27 cellular contexts compared by ENCODE assay signal in the genomic region with DNA sequence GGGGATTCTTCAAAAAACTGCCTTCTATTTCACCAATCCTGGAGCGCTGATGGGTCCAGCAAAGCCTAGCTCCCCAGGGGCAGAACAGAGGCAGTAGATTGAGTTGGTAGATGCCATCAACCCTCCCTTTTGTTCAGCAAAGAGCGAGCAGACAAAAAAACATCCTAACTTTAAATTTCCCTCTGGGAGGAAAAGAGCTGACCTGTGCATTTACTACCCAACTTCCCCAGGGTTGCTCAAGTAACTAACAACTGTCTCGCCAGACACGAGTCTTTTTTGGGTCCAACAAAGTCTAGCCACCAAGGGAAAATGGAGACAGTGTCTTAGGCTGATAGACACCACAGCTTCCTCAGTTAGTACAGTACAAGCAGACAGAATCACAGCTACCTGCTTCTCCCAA.
"Had no signal": no experiment of that assay in that cellular context is flagged by ENCODE, and none has a peak within 500 bp of the region (broad histone marks: within the 10 kb centered on the region; RNA-seq: fewer than 3 reads in every experiment).

No MANE protein-coding gene starts in this region.

- H3K4me1 ChIP-seq: colonic mucosa, esophagus muscularis mucosa, esophagus squamous epithelium, foreskin keratinocyte, gastroesophageal sphincter, heart left ventricle, heart right ventricle had no signal

- H3K36me3 ChIP-seq: colonic mucosa, esophagus muscularis mucosa, esophagus squamous epithelium, gastroesophageal sphincter, heart left ventricle, heart right ventricle had no signal

- DNase-seq: colonic mucosa; cortex of kidney; dermis blood vessel endothelial cell; dorsolateral prefrontal cortex; effector CD4-positive, alpha-beta T cell; effector CD8-positive, alpha-beta T cell; effector memory CD4-positive, alpha-beta T cell; effector memory CD8-positive, alpha-beta T cell; endodermal cell; erythroblast; esophagus squamous epithelium; foreskin fibroblast; foreskin keratinocyte; foreskin melanocyte; glutamatergic neuron; head of caudate nucleus; heart left ventricle; heart right ventricle had no signal

- H3K27ac ChIP-seq: colonic mucosa, coronary artery, dorsolateral prefrontal cortex, epithelial cell of prostate, esophagus muscularis mucosa, esophagus squamous epithelium, foreskin keratinocyte, gastroesophageal sphincter, heart left ventricle, heart right ventricle had no signal

- H3K4me3 ChIP-seq: colonic mucosa, coronary artery, dorsolateral prefrontal cortex, esophagus muscularis mucosa, esophagus squamous epithelium, gastroesophageal sphincter, heart left ventricle, heart right ventricle had no signal

- H3K27me3 ChIP-seq: colonic mucosa, dorsolateral prefrontal cortex, esophagus muscularis mucosa, esophagus squamous epithelium, foreskin keratinocyte, gastroesophageal sphincter, heart left ventricle, heart right ventricle had no signal

- ATAC-seq: effector memory CD8-positive, alpha-beta T cell; esophagus mucosa; foreskin keratinocyte; gastroesophageal sphincter; heart left ventricle; heart right ventricle had no signal

- FAIRE-seq: colon, endometrium, endothelial cell of umbilical vein, frontal cortex had no signal
